ENCODE assay signal across 8 cellular contexts in the genomic region with DNA sequence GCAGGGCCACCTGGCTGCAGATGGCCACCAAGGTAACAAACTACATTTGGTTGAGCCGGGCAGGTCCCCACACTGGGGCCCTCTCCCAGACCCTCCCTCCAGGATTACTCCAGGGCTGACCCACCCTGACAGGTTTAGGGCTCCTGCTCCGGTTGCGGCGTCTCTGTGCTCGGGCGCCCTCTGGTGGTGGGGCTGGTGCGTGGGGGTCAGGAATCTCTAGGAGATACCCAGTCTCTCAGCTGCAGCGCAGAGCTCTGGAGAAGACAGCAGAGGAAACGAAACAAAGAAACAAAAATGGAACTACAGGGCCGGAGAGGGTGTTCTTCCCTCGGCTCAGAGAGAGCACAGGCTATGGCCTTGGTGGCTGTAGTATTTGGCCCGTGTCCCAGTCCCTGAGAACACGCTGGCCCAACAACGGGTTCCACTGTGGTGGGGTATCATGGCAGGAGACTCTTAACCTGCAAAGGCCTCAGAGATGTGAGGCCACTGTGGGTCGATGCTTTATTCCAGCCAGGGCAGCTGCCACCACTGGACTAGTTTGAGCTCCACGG. TPM values are rescaled to one million over a fixed set of nuclear protein-coding genes. Genes with fewer than 3 reads are reported as not detected.
DNase-seq lines count a peak whose midpoint lies in the region; ATAC-seq and TF ChIP-seq lines count a peak whose summit lies in the region.

No MANE protein-coding gene starts in this region.

- no peak overlapping the region for H3K4me3 ChIP-seq in NB4 (ENCODE audit: low read depth, low read length)

- ATAC-seq in HG02884 (IDR thresholded peaks at IDR 0.05; ENCODE audit: unreplicated experiment), result no peak

- peak; percentile 71 for TF ChIP-seq CTCF in NB4 (IDR thresholded peaks at IDR 0.05; ENCODE audit: low read depth, low read length)

- no peak for TF ChIP-seq POLR2A in NB4 (IDR thresholded peaks at IDR 0.05; ENCODE audit: extremely low read depth, insufficient read length)

- peak; percentile 23 to 33 for DNase-seq in NCI-H524 (lab: John Stamatoyannopoulos, UW)
- no peak for DNase-seq in NCI-H524 treated with DMSO at 0.1 percent for 48 hours (lab: John Stamatoyannopoulos, UW)
- DNase-seq in NB4 (ENCODE audit: low read depth), result peak; percentile 63
- peak; percentile 59 for DNase-seq in activated CD4-positive, alpha-beta T cell treated with anti-CD3 and anti-CD28 coated beads, Interleukin-2, amount 50 U/mL, for 1 hour
- DNase-seq in dermis blood vessel endothelial cell, result peak; percentile 79
- DNase-seq in lung microvascular endothelial cell (ENCODE audit: low read depth in 2 of 2), result peak; percentile 64 to 69
- DNase-seq in stimulated activated CD8-positive, alpha-beta memory T cell treated with anti-CD3 and anti-CD28 coated beads, Interleukin-15, amount 100 ng/mL, for 24 hours (ENCODE audit: low read depth), result peak; percentile 61

RNA-seq across cellular contexts. Expression of a gene that starts 2.4 kb away (rescaled TPM):
- total RNA-seq in dermis blood vessel endothelial cell, result 5.5 and 8.7 TPM in 2 replicates
- total RNA-seq in lung microvascular endothelial cell, result 3.5 and 4.0 TPM in 2 replicates
